In the genomic region with DNA sequence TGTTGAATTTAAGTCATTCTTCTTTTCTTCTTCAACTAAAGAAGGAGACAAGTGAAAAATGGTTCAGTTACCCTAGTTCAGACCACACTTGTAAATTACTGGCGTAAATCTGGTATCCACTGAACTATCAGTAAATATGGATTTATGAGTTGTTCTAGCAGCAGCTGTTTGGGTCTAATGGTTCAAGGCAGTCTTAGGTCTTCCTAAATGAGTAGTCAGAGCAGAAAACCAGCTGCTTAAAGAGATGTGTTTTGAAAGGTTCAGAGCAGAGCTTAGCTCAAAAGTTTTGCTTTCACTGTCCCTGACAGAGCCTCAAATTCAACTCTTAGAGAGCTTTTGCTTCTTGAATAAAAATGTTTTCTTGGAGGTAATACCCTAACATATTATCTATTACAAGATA, we compare ENCODE assay signal across 14 cellular contexts. TPM values are rescaled to one million over a fixed set of nuclear protein-coding genes. Genes with fewer than 3 reads are reported as not detected.
DNase-seq lines count a peak whose midpoint lies in the region; ATAC-seq and TF ChIP-seq lines count a peak whose summit lies in the region.
"Had no signal": no experiment of that assay in that cellular context is flagged by ENCODE, and none has a peak within 500 bp of the region (broad histone marks: within the 10 kb centered on the region; RNA-seq: fewer than 3 reads in every experiment).

No MANE protein-coding gene starts in this region.

- peak overlapping the region; percentile 93 for H3K23ac ChIP-seq in IMR-90 (ENCODE audit: low read depth, low read length)

- no peaks in the 10 kb centered on the region for H3K9me3 Mint-ChIP-seq in chondrocyte (ENCODE audit: low read depth)
- H3K9me3 Mint-ChIP-seq: neural progenitor cell had no signal

- peak overlapping the region; percentile 59; the same call in 1 of the 2 replicates for H2AK5ac ChIP-seq in IMR-90 (ENCODE audit: low read depth, low read length)

- no peak overlapping the region for H2AK9ac ChIP-seq in IMR-90 (replicated peaks; ENCODE audit: low read depth, low read length, poor library complexity)

- H3K4ac ChIP-seq in IMR-90 (ENCODE audit: low read depth, low read length): peak overlapping the region; percentile 74; the same call in 1 of the 2 replicates

- intact Hi-C loops in IMR-90 (cut with micrococcal nuclease) (loop anchor here (1.0 kb wide), 1 partner anchor 48 kb away; no protein-coding TSS in a partner anchor), tibial artery (cut with DNase I; ENCODE audit: low total_unique reads) (loop anchor here (1.0 kb wide), 1 partner anchor 189 kb away; no protein-coding TSS in a partner anchor), posterior cingulate gyrus (cut with DNase I) (no loop called here)

- H3K36me3 Mint-ChIP-seq in chondrocyte (ENCODE audit: low read depth): peaks cover 15% of the 10 kb centered on the region
- H3K36me3 Mint-ChIP-seq: neural progenitor cell had no signal

- peak overlapping the region; percentile 86 for H3K4me3 Mint-ChIP-seq in chondrocyte (ENCODE audit: unreplicated experiment)
- H3K4me3 Mint-ChIP-seq: neural progenitor cell had no signal

- H3K79me1 ChIP-seq in IMR-90 (ENCODE audit: low read depth in 1 of 2, low read length in 2 of 2): peaks cover 4 to 28% of the 10 kb centered on the region in 2 experiments; a peak in 3 of 4 replicates

- TF ChIP-seq RAD21 in IMR-90 (IDR thresholded peaks at IDR 0.05; ENCODE audit: low read length): no peak

- peak overlapping the region; percentile 83 for H3K56ac ChIP-seq in IMR-90 (ENCODE audit: extremely low read depth, insufficient read depth, low read length)

- H3K4me1 ChIP-seq in IMR-90 (ENCODE audit: control insufficient read depth, insufficient read depth, low read length): peaks cover 8% of the 10 kb centered on the region
- peaks cover 0 to 83% (median 18%) of the 10 kb centered on the region in 4 donors for H3K4me1 ChIP-seq in tibial artery
- H3K4me1 ChIP-seq: right lobe of liver had no signal

- POLR2A ChIA-PET in IMR-90 (lab: Charles Lee; ENCODE audit: unreplicated experiment): interaction anchor here (0.8 to 1.2 kb wide), 2 partner anchors 52 to 192 kb away, joined by 3 read pairs; no protein-coding TSS in a partner anchor

- TF ChIP-seq POLR2A in IMR-90 (IDR thresholded peaks at IDR 0.05; ENCODE audit: low read depth, low read length): no peak

- no peaks in the 10 kb centered on the region; the same call in 1 of the 2 replicates for H3K9me1 ChIP-seq in IMR-90 (ENCODE audit: insufficient read depth, low read length)

- no TSS peak for BruUV-seq in IMR-90 (replicated peaks; lab: Mats Ljungman, UMichigan)

- no CpG with 5 or more reads among the region's 1 CpG for WGBS in IMR-90 (ENCODE audit: extremely low coverage in 2 of 2, insufficient read length in 1 of 2), 2 experiments

- peaks cover 71% of the 10 kb centered on the region for H3K4me1 Mint-ChIP-seq in chondrocyte (ENCODE audit: low read depth)

- TF ChIP-seq CTCF in IMR-90 (conservative IDR thresholded peaks at IDR 0.05; ENCODE audit: low read depth, low read length): no peak
- TF ChIP-seq CTCF in chondrocyte (IDR thresholded peaks at IDR 0.05): no peak
- TF ChIP-seq CTCF in tibial artery (IDR thresholded peaks at IDR 0.05): no peak

- peak overlapping the region; percentile 89; the same call in 1 of the 2 replicates for H4K5ac ChIP-seq in IMR-90 (ENCODE audit: low read depth, low read length)

- H3K27ac Mint-ChIP-seq in chondrocyte (ENCODE audit: unreplicated experiment): peak overlapping the region; percentile 88
- H3K27ac Mint-ChIP-seq: neural progenitor cell had no signal

- no peaks in the 10 kb centered on the region for H3K9me3 ChIP-seq in IMR-90 (ENCODE audit: control insufficient read depth, insufficient read depth, low read length)
- H3K9me3 ChIP-seq in tibial artery: no peaks in the 10 kb centered on the region
- H3K9me3 ChIP-seq: right lobe of liver had no signal

- peak overlapping the region; percentile 61; the same call in 1 of the 2 replicates for H3K9ac ChIP-seq in IMR-90 (ENCODE audit: low read depth, low read length)
- H3K9ac ChIP-seq: neural progenitor cell had no signal

- H3K4me3 ChIP-seq in IMR-90 (ENCODE audit: insufficient read depth, low read depth, low read length): peak overlapping the region; percentile 29; the same call in 1 of the 2 replicates
- no peak overlapping the region for H3K4me3 ChIP-seq in tibial artery
- H3K4me3 ChIP-seq: dorsolateral prefrontal cortex, neural progenitor cell, right lobe of liver had no signal

- in situ Hi-C loops in IMR-90 (cut with MboI; ENCODE audit: low sequenced_read_pairs): loop anchor here (25.0 kb wide), 1 partner anchor 1152 kb away; a partner anchor contains a TSS

- H4K91ac ChIP-seq in IMR-90 (ENCODE audit: insufficient read depth, low read depth, low read length): peak overlapping the region; percentile 61

- peak overlapping the region; percentile 84 for H3K18ac ChIP-seq in IMR-90 (ENCODE audit: low read depth, low read length)

- CTCF ChIA-PET in IMR-90 (lab: Yijun Ruan, JAX): interaction anchor here (1.5 kb wide), 1 partner anchor 11 kb away, joined by 3 read pairs; no protein-coding TSS in a partner anchor

- H2BK120ac ChIP-seq in IMR-90 (ENCODE audit: low read depth, low read length): peak overlapping the region; percentile 78

- H3K4me2 ChIP-seq in IMR-90 (ENCODE audit: low read depth, low read length): peak overlapping the region; percentile 85
- H3K4me2 ChIP-seq: neural progenitor cell had no signal

- H3K27me3 ChIP-seq in IMR-90 (ENCODE audit: control insufficient read depth, insufficient read depth, low read length) (no peaks in the 10 kb centered on the region), tibial artery (no peaks in the 10 kb centered on the region)

- H2AFZ ChIP-seq in IMR-90 (replicated peaks; ENCODE audit: low read length, poor library complexity): no peak overlapping the region
- H2AFZ ChIP-seq: neural progenitor cell had no signal

- peak overlapping the region; percentile 36 to 56 for H4K8ac ChIP-seq in IMR-90 (ENCODE audit: low read depth in 2 of 2, low read length in 2 of 2)

- H3K27me3 Mint-ChIP-seq in chondrocyte (ENCODE audit: low read depth): no peaks in the 10 kb centered on the region

- dilution Hi-C loops in IMR-90 (cut with HindIII; ENCODE audit: low sequenced_read_pairs, unreplicated experiment): no loop called here

- H3K27ac ChIP-seq in IMR-90 (ENCODE audit: insufficient read depth, low read length) (peak overlapping the region; percentile 69; the same call in 1 of the 2 replicates), tibial artery (peak overlapping the region; percentile 70 to 96)
- H3K27ac ChIP-seq: C4-2B, dorsolateral prefrontal cortex, neural progenitor cell, right lobe of liver had no signal

- DNase-seq in IMR-90 (no peak), chondrocyte (ENCODE audit: low spot score) (no peak), myocyte (ENCODE audit: low read depth) (peak; percentile 77), tibial artery (no peak), posterior cingulate gyrus (no peak), MV-4-11 (lab: John Stamatoyannopoulos, UW) (no peak)
- DNase-seq: activated effector memory CD4-positive, alpha-beta T cell treated with anti-CD3 and anti-CD28 coated beads, Interleukin-2, amount 50 U/mL, for 16 hours; dorsolateral prefrontal cortex; NCI-H1105 treated with DMSO at 0.1 percent for 48 hours; right lobe of liver; T-helper 2 cell had no signal

- peak overlapping the region; percentile 72 for H2BK20ac ChIP-seq in IMR-90 (ENCODE audit: low read depth, low read length)

- no peaks in the 10 kb centered on the region for H4K20me1 ChIP-seq in IMR-90 (ENCODE audit: insufficient read depth, low read length)

- peak overlapping the region; percentile 74 for H3K14ac ChIP-seq in IMR-90 (replicated peaks; ENCODE audit: low read depth, low read length)

- H2BK15ac ChIP-seq in IMR-90 (ENCODE audit: low read depth, low read length): peak overlapping the region; percentile 88

- H2BK5ac ChIP-seq in IMR-90 (ENCODE audit: low read depth, low read length, poor library complexity, severe bottlenecking): peak overlapping the region; percentile 95

- 0 out of 2 replicates have a peak, but pooled peaks have one; percentile 4 for ATAC-seq in IMR-90 (ENCODE audit: low read depth)
- ATAC-seq in HG02973 (IDR thresholded peaks at IDR 0.05; ENCODE audit: unreplicated experiment): no peak
- ATAC-seq: right lobe of liver had no signal

- H3K36me3 ChIP-seq in IMR-90 (ENCODE audit: control insufficient read depth, insufficient read depth, low read length): no peaks in the 10 kb centered on the region
- H3K36me3 ChIP-seq in tibial artery: no peaks in the 10 kb centered on the region
- H3K36me3 ChIP-seq: neural progenitor cell, right lobe of liver had no signal

TF ChIP-seq in IMR-90, 13 proteins besides CTCF, POLR2A, EP300 and RAD21 (continues in another document):
- TF ChIP-seq RCOR1 (IDR thresholded peaks at IDR 0.05; ENCODE audit: insufficient replicate concordance, low read length) (no peak), CEBPB (IDR thresholded peaks at IDR 0.05; ENCODE audit: low read depth, low read length) (no peak), NFE2L2 (IDR thresholded peaks at IDR 0.05; ENCODE audit: low read depth, low read length) (no peak), MXI1 (IDR thresholded peaks at IDR 0.05; ENCODE audit: borderline replicate concordance, low read depth, low read length) (no peak), MAZ (IDR thresholded peaks at IDR 0.05; ENCODE audit: borderline replicate concordance, low read depth, low read length) (no peak), SMC3 (IDR thresholded peaks at IDR 0.05; ENCODE audit: low read depth, low read length) (no peak), FOS (IDR thresholded peaks at IDR 0.05; ENCODE audit: low read depth, low read length) (no peak), MAFK (IDR thresholded peaks at IDR 0.05; ENCODE audit: low read depth, low read length) (no peak), CHD1 (IDR thresholded peaks at IDR 0.05; ENCODE audit: low read depth, low read length) (no peak)
- TF ChIP-seq, protein P1, sequence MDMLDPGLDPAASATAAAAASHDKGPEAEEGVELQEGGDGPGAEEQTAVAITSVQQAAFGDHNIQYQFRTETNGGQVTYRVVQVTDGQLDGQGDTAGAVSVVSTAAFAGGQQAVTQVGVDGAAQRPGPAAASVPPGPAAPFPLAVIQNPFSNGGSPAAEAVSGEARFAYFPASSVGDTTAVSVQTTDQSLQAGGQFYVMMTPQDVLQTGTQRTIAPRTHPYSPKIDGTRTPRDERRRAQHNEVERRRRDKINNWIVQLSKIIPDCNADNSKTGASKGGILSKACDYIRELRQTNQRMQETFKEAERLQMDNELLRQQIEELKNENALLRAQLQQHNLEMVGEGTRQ (IDR thresholded peaks at IDR 0.05; ENCODE audit: low read depth, low read length): no peak

RNA-seq across cellular contexts. Expression of a gene that starts 5.5 kb away (rescaled TPM):
- 96.7 and 97.3 TPM in 2 replicates for total RNA-seq in IMR-90 (2012; rRNA removed)
- polyA plus RNA-seq in IMR-90 (2012; rRNA removed): 46.2 and 71.4 TPM in 2 replicates
- polyA plus RNA-seq in IMR-90 (2012; cell fraction: cytosol; rRNA removed): 14.7 and 55.4 TPM in 2 replicates
- polyA plus RNA-seq in IMR-90 (2012; cell fraction: nucleus; rRNA removed; ENCODE audit: low replicate concordance): 58.3 and 90.7 TPM in 2 replicates
- 170 to 405 TPM (median 177 TPM) in 3 replicates for total RNA-seq in chondrocyte
- total RNA-seq in myocyte: 63.1 and 69.8 TPM in 2 replicates
- 44.8 TPM for polyA plus RNA-seq in myocyte (2012)
